In genomic region chr4:53011176-53011575, GRCh38 we compare ENCODE assay signal across 21 cellular contexts.
DNase-seq lines count a peak whose midpoint lies in the region; ATAC-seq, FAIRE-seq and TF ChIP-seq lines count a peak whose summit lies in the region.
"Had no signal": no experiment of that assay in that cellular context is flagged by ENCODE, and none has a peak within 500 bp of the region (broad histone marks: within the 10 kb centered on the region; RNA-seq: fewer than 3 reads in every experiment).

No MANE protein-coding gene starts in this region.

- H3K27ac ChIP-seq in VCaP (peak overlapping the region; percentile 39), gastrocnemius medialis (peak overlapping the region in 3 of 4 donors; percentile 26 to 28 (median 26))
- H3K27ac ChIP-seq: neural progenitor cell, prostate gland had no signal

- peaks cover 15 to 46% of the 10 kb centered on the region in 2 donors for H3K4me1 ChIP-seq in gastrocnemius medialis
- H3K4me1 ChIP-seq: neural progenitor cell had no signal

- ATAC-seq in left cardiac atrium (peak; percentile 5 to 46), gastrocnemius medialis (peak in 1 of 2 donors; percentile 33), HG03521 (IDR thresholded peaks at IDR 0.05; ENCODE audit: unreplicated experiment) (no peak)
- ATAC-seq: activated naive CD8-positive, alpha-beta T cell treated with anti-CD3 and anti-CD28 coated beads, Interleukin-2, amount 50 U/mL, for 24 hours; stimulated activated naive CD8-positive, alpha-beta T cell treated with anti-CD3 and anti-CD28 coated beads, Interleukin-15, Interleukin-2, amounts not matched to agents 100 U/mL and 50 U/mL, for 24 hours had no signal

- H3K27me3 ChIP-seq in gastrocnemius medialis, result no peaks in the 10 kb centered on the region
- H3K27me3 ChIP-seq: neural progenitor cell, tibial nerve had no signal

- no peak overlapping the region for H3K4me3 ChIP-seq in gastrocnemius medialis
- H3K4me3 ChIP-seq: neural progenitor cell, prostate gland, tibial nerve had no signal

- H3K36me3 ChIP-seq in gastrocnemius medialis, result no peaks in the 10 kb centered on the region
- H3K36me3 ChIP-seq: neural progenitor cell, prostate gland, tibial nerve had no signal

- intact Hi-C loops in left cardiac atrium (cut with DNase I), result loop anchor here (5.0 to 10.0 kb wide), 4 partner anchors 114 to 1221 kb away; partner anchors contain the start of gene PDGFRA (in 1 of the 2)
- intact Hi-C loops in gastrocnemius medialis (cut with DNase I; ENCODE audit: low total_unique reads), result loop anchor here (5.0 to 10.0 kb wide), 2 partner anchors 184 to 1221 kb away; no protein-coding TSS in a partner anchor

- TF ChIP-seq POLR2A in GM12891 (IDR thresholded peaks at IDR 0.05; ENCODE audit: low read depth, low read length) (no peak), gastrocnemius medialis (IDR thresholded peaks at IDR 0.05) (no peak)

- no peak for DNase-seq in GM12891 (ENCODE audit: insufficient read length, low spot score)
- no peak for DNase-seq in left cardiac atrium
- no peak for DNase-seq in gastrocnemius medialis
- no peak for DNase-seq in stimulated activated naive CD4-positive, alpha-beta T cell treated with Interleukin-2 at 50 U/mL for 16 hours (lab: John Stamatoyannopoulos, UW)
- DNase-seq in COLO829 (ENCODE audit: low spot score), result no peak
- DNase-seq: activated CD8-positive, alpha-beta memory T cell treated with anti-CD3 and anti-CD28 coated beads for 24 hours; activated effector memory CD4-positive, alpha-beta T cell treated with anti-CD3 and anti-CD28 coated beads, Interleukin-2, amount 50 U/mL, for 16 hours; activated naive CD8-positive, alpha-beta T cell treated with anti-CD3 and anti-CD28 coated beads, Interleukin-2, amount 50 U/mL, for 24 hours; activated T-cell treated with anti-CD3 and anti-CD28 coated beads, Interleukin-2, amount 50 U/mL, for 1 hour; C1 segment of cervical spinal cord; effector CD4-positive, alpha-beta T cell; head of caudate nucleus; Kasumi-1; mammary epithelial cell; stimulated activated naive CD8-positive, alpha-beta T cell treated with anti-CD3 and anti-CD28 coated beads, Interleukin-15, Interleukin-2, amounts not matched to agents 100 U/mL and 50 U/mL, for 24 hours had no signal

- in situ Hi-C loops in gastrocnemius medialis (cut with MboI; ENCODE audit: low sequenced_read_pairs in 4 of 4), result loop anchor here (10.0 to 25.0 kb wide), 8 partner anchors 184 to 1226 kb away; partner anchors contain the start of genes PDGFRA (in 3 of the 4), FIP1L1 (in 1 of the 4) and SCFD2 (in 1 of the 4)

- no peaks in the 10 kb centered on the region for H3K9me3 ChIP-seq in gastrocnemius medialis
- H3K9me3 ChIP-seq: prostate gland, tibial nerve had no signal

- no peak for TF ChIP-seq CTCF in VCaP (conservative IDR thresholded peaks at IDR 0.05)
- TF ChIP-seq CTCF in gastrocnemius medialis (IDR thresholded peaks at IDR 0.05 in 4 of 5, conservative IDR thresholded peaks at IDR 0.05 in 1 of 5), result no peak

- peak; percentile 16 for FAIRE-seq in GM12891 (lab: Jason Lieb, UNC)
- FAIRE-seq: colon had no signal

TF ChIP-seq in GM12891, 5 proteins besides CTCF, POLR2A, EP300 and RAD21:
- no peak for TF ChIP-seq POU2F2 (IDR thresholded peaks at IDR 0.05; ENCODE audit: low read depth, low read length)
- no peak for TF ChIP-seq POLR2AphosphoS5 (IDR thresholded peaks at IDR 0.05; ENCODE audit: low read depth, low read length)
- no peak for TF ChIP-seq PAX5 (IDR thresholded peaks at IDR 0.05; ENCODE audit: insufficient read depth, low read length, severe bottlenecking)
- TF ChIP-seq TAF1 (IDR thresholded peaks at IDR 0.05; ENCODE audit: low read depth, low read length), result no peak
- no peak for TF ChIP-seq SPI1 (IDR thresholded peaks at IDR 0.05; ENCODE audit: low read depth, low read length)
